Comparison of ENCODE assay signal across 1 cellular context in the genomic region with DNA sequence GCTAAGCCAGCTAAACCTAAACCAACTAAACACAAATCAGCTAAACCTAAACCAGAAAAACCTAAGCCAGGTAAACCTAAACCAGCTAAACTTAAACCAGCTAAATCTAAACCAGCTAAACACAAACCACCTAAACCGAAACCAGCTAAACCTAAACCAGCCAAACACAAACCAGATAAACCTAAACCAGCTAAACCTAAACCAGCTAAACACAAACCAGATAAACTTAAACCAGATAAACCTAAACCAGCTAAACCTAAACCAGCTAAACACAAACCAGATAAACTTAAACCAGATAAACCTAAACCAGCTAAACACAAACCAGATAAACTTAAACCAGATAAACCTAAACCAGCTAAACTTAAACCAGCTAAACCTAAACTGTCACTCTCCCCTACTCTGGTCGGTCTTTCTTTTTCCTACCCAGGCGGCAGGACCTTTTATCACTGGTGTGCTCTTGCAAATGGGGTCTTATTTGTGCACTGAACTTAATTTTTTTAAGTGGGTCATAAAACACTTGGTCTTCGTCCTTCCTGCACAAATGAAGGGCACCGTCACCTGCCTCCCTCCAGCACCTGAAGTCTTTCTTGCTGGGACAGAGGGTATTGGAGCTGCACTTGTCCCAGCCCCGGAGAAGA.
A peak's percentile ranks its signal among the peaks of the same experiment; 100 is the strongest.
TF ChIP-seq lines count a peak whose summit lies in the region.

No MANE protein-coding gene starts in this region.

TF ChIP-seq in HEK293, 187 proteins besides CTCF, POLR2A, EP300 and RAD21:
- TF ChIP-seq ZNF2 (tag by site-specific recombination; IDR thresholded peaks at IDR 0.05) (0 out of 2 replicates have a peak, but pooled peaks have one; percentile 29), GFI1B (tag by site-specific recombination; IDR thresholded peaks at IDR 0.05) (no peak)
